26 cellular contexts compared by ENCODE assay signal in the genomic region with DNA sequence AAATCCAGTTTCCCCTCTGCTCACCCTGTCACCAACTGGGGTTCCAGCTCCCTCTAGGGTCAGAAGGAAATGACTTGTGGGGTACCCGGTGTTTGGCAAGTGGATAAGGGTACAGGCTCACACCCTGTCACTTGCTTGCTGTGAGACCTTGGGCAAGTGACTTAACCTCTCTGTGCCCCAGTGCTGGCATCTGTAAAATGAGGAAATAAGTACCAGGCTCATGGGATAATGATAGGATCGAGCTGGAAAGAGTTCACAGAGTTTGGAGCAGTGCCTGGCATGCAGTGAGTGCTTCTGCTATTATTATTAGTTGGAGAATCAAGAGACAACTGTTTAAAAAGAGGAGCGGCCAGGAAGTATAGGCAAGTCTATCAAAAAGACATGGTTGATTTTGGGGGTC. TPM values are rescaled to one million over a fixed set of nuclear protein-coding genes. Genes with fewer than 3 reads are reported as not detected.
"Had no signal": no experiment of that assay in that cellular context is flagged by ENCODE, and none has a peak within 500 bp of the region (broad histone marks: within the 10 kb centered on the region; RNA-seq: fewer than 3 reads in every experiment).

No MANE protein-coding gene starts in this region.

- H3K9me3 Mint-ChIP-seq: dendritic cell treated with granulocyte-macrophage colony-stimulating factor and Interleukin-4, amounts not matched to agents 40 ng/mL and 50 ng/mL, for 4 days; effector memory CD8-positive, alpha-beta T cell; nephron; stimulated activated naive B cell treated with anti-CD40 and anti-IgM and Interleukin-4, amounts not matched to agents 10 μg/mL and 1 μg/mL and 100 μg/mL, for 72 hours; stimulated activated naive CD8-positive, alpha-beta T cell treated with anti-CD3 and anti-CD28 coated beads, Interleukin-15, amount 100 ng/mL, for 72 hours; type B pancreatic cell had no signal

- H3K79me2 ChIP-seq: parathyroid adenoma had no signal

- H2AFZ ChIP-seq: parathyroid adenoma had no signal

- H3K9ac ChIP-seq: parathyroid adenoma had no signal

- H3K9me3 ChIP-seq: esophagus squamous epithelium, left ventricle myocardium inferior, prostate gland, thoracic aorta had no signal

- H3K4me3 ChIP-seq: esophagus squamous epithelium, left ventricle myocardium inferior, lung, prostate gland, skin epidermis, thoracic aorta had no signal

- H3K4me1 ChIP-seq: prostate gland had no signal

- ATAC-seq: effector memory CD8-positive, alpha-beta T cell; left cardiac atrium; sciatic nerve; stimulated activated naive B cell treated with anti-CD40 and anti-IgM and Interleukin-4, amounts not matched to agents 10 μg/mL and 1 μg/mL and 100 μg/mL, for 72 hours; stimulated activated naive CD8-positive, alpha-beta T cell treated with anti-CD3 and anti-CD28 coated beads, Interleukin-15, amount 100 ng/mL, for 72 hours had no signal

- H3K4me3 Mint-ChIP-seq: dendritic cell treated with granulocyte-macrophage colony-stimulating factor and Interleukin-4, amounts not matched to agents 40 ng/mL and 50 ng/mL, for 4 days; effector memory CD8-positive, alpha-beta T cell; naive B cell; nephron; stimulated activated naive B cell treated with anti-CD40 and anti-IgM and Interleukin-4, amounts not matched to agents 10 μg/mL and 1 μg/mL and 100 μg/mL, for 72 hours; stimulated activated naive CD8-positive, alpha-beta T cell treated with anti-CD3 and anti-CD28 coated beads, Interleukin-15, amount 100 ng/mL, for 72 hours; type B pancreatic cell had no signal

- H3K27ac ChIP-seq: esophagus squamous epithelium, left ventricle myocardium inferior, parathyroid adenoma, prostate gland, skin epidermis, thoracic aorta had no signal

- H3K27ac Mint-ChIP-seq: dendritic cell treated with granulocyte-macrophage colony-stimulating factor and Interleukin-4, amounts not matched to agents 40 ng/mL and 50 ng/mL, for 4 days; effector memory CD8-positive, alpha-beta T cell; naive B cell; stimulated activated naive B cell treated with anti-CD40 and anti-IgM and Interleukin-4, amounts not matched to agents 10 μg/mL and 1 μg/mL and 100 μg/mL, for 72 hours; stimulated activated naive CD8-positive, alpha-beta T cell treated with anti-CD3 and anti-CD28 coated beads, Interleukin-15, amount 100 ng/mL, for 72 hours; type B pancreatic cell had no signal

- FAIRE-seq: kidney, urothelium cell line had no signal

- H3K36me3 Mint-ChIP-seq: stimulated activated naive B cell treated with anti-CD40 and anti-IgM and Interleukin-4, amounts not matched to agents 10 μg/mL and 1 μg/mL and 100 μg/mL, for 72 hours; type B pancreatic cell had no signal

- H3K36me3 ChIP-seq: esophagus squamous epithelium, left ventricle myocardium inferior, prostate gland, thoracic aorta had no signal

- DNase-seq: effector memory CD8-positive, alpha-beta T cell; esophagus squamous epithelium; foreskin fibroblast; kidney; left cardiac atrium; left ventricle myocardium inferior; mesenchymal stem cell; midbrain; naive B cell; occipital lobe; retina; stimulated activated CD4-positive, alpha-beta T cell treated with anti-CD3 and anti-CD28 coated beads, Interleukin-2, amount 100 ng/mL, for 24 hours; stimulated activated CD4-positive, alpha-beta T cell treated with anti-CD3 and anti-CD28 coated beads, Interleukin-4, amount 100 ng/mL, for 4 hours; stimulated activated naive B cell treated with anti-CD40 and anti-IgM and Interleukin-4, amounts not matched to agents 10 μg/mL and 1 μg/mL and 100 μg/mL, for 72 hours; stimulated activated naive CD8-positive, alpha-beta T cell treated with anti-CD3 and anti-CD28 coated beads, Interleukin-15, amount 100 ng/mL, for 72 hours had no signal

RNA-seq across cellular contexts. Expression of gene DLX4, which starts 53.7 kb away (rescaled TPM):
- total RNA-seq: epithelial cell of proximal tubule, left ventricle myocardium inferior, occipital lobe, prostate gland, sciatic nerve, thoracic aorta had no signal
